ENCODE assay signal across 15 cellular contexts in the genomic region with DNA sequence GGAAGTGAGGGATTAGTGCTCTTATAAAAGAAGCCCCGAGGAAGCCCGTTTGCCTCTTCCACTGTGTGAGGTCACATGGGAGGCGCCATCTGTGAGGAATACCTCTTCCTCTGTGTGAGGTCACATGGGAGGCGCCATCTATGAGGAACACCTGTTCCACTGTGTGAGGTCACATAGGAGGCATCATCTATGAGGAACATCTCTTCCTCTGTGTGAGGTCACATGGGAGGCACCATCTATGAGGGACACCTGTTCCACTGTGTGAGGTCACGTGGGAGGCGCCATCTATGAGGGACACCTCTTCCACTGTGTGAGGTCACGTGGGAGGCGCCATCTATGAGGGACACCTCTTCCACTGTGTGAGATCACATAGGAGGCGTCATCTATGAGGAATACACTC.
"Had no signal": no experiment of that assay in that cellular context is flagged by ENCODE, and none has a peak within 500 bp of the region (broad histone marks: within the 10 kb centered on the region; RNA-seq: fewer than 3 reads in every experiment).

No MANE protein-coding gene starts in this region.

- H3K4me3 ChIP-seq: breast epithelium, prostate gland had no signal

- H3K4me3 Mint-ChIP-seq: activated CD8-positive, alpha-beta memory T cell treated with anti-CD3 and anti-CD28 coated beads, Interleukin-2, amount 10 ng/mL, durations not matched to agents 7 days and 5 days; activated naive CD8-positive, alpha-beta T cell treated with anti-CD3 and anti-CD28 coated beads, Interleukin-2, amount 10 ng/mL, durations not matched to agents 7 days and 5 days; natural killer cell treated with Interleukin-12 subunit alpha and Interleukin-12 subunit beta and Interleukin-15 and Interleukin-18, amount 100 ng/mL, for 72 hours had no signal

- H3K9me3 Mint-ChIP-seq: activated naive CD8-positive, alpha-beta T cell treated with anti-CD3 and anti-CD28 coated beads, Interleukin-2, amount 10 ng/mL, durations not matched to agents 7 days and 5 days; natural killer cell treated with Interleukin-12 subunit alpha and Interleukin-12 subunit beta and Interleukin-15 and Interleukin-18, amount 100 ng/mL, for 72 hours had no signal

- H3K4me1 ChIP-seq: breast epithelium, prostate gland had no signal

- H3K9me3 ChIP-seq: breast epithelium, prostate gland had no signal

- H3K36me3 ChIP-seq: breast epithelium, prostate gland had no signal

- H3K36me3 Mint-ChIP-seq: activated CD8-positive, alpha-beta memory T cell treated with anti-CD3 and anti-CD28 coated beads, Interleukin-2, amount 10 ng/mL, durations not matched to agents 7 days and 5 days; activated naive CD8-positive, alpha-beta T cell treated with anti-CD3 and anti-CD28 coated beads, Interleukin-2, amount 10 ng/mL, durations not matched to agents 7 days and 5 days; natural killer cell treated with Interleukin-12 subunit alpha and Interleukin-12 subunit beta and Interleukin-15 and Interleukin-18, amount 100 ng/mL, for 72 hours had no signal

- H3K4me1 Mint-ChIP-seq: activated CD8-positive, alpha-beta memory T cell treated with anti-CD3 and anti-CD28 coated beads, Interleukin-2, amount 10 ng/mL, durations not matched to agents 7 days and 5 days had no signal

- H3K27ac Mint-ChIP-seq: activated CD8-positive, alpha-beta memory T cell treated with anti-CD3 and anti-CD28 coated beads, Interleukin-2, amount 10 ng/mL, durations not matched to agents 7 days and 5 days; activated naive CD8-positive, alpha-beta T cell treated with anti-CD3 and anti-CD28 coated beads, Interleukin-2, amount 10 ng/mL, durations not matched to agents 7 days and 5 days; natural killer cell treated with Interleukin-12 subunit alpha and Interleukin-12 subunit beta and Interleukin-15 and Interleukin-18, amount 100 ng/mL, for 72 hours had no signal

- H3K27ac ChIP-seq: breast epithelium, foreskin keratinocyte, prostate gland had no signal

- H3K27me3 ChIP-seq: breast epithelium had no signal

- DNase-seq: activated CD8-positive, alpha-beta memory T cell treated with anti-CD3 and anti-CD28 coated beads, Interleukin-2, amount 10 ng/mL, durations not matched to agents 7 days and 5 days; activated naive CD8-positive, alpha-beta T cell treated with anti-CD3 and anti-CD28 coated beads, Interleukin-2, amount 10 ng/mL, durations not matched to agents 7 days and 5 days; activated T-cell treated with anti-CD3 and anti-CD28 coated beads, Interleukin-2, amount 50 U/mL, for 48 hours; anterior cingulate cortex; foreskin keratinocyte; head of caudate nucleus; mammary epithelial cell; occipital lobe; stimulated activated CD4-positive, alpha-beta T cell treated with anti-CD3 and anti-CD28 coated beads, Interleukin-2, amount 100 ng/mL, for 24 hours; stimulated activated naive CD4-positive, alpha-beta T cell; substantia nigra; trophoblast cell had no signal
